In genomic region chr18:2983296-2983695, GRCh38 we compare ENCODE assay signal across 13 cellular contexts. TPM values are rescaled to one million over a fixed set of nuclear protein-coding genes. Genes with fewer than 3 reads are reported as not detected.
DNase-seq lines count a peak whose midpoint lies in the region; ATAC-seq and TF ChIP-seq lines count a peak whose summit lies in the region.
"Had no signal": no experiment of that assay in that cellular context is flagged by ENCODE, and none has a peak within 500 bp of the region (broad histone marks: within the 10 kb centered on the region; RNA-seq: fewer than 3 reads in every experiment).

No MANE protein-coding gene starts in this region.

- no peak for ATAC-seq in DND-41 (ENCODE audit: insufficient read depth, low read depth)
- no peak for ATAC-seq in activated naive CD8-positive, alpha-beta T cell treated with anti-CD3 and anti-CD28 coated beads, Interleukin-2, amount 50 U/mL, for 24 hours
- no peak for ATAC-seq in memory B cell (ENCODE audit: low read depth)
- no peak for ATAC-seq in HG02642 (IDR thresholded peaks at IDR 0.05; ENCODE audit: poor library complexity, unreplicated experiment)

- peak overlapping the region; percentile 13; the same call in 1 of the 2 replicates for H3K9ac ChIP-seq in DND-41 (ENCODE audit: low read depth, low read length)
- H3K9ac ChIP-seq: parathyroid adenoma had no signal

- H3K4me3 ChIP-seq in A673 (ENCODE audit: low read depth, low read length, poor library complexity, severe bottlenecking): no peak overlapping the region
- H3K4me3 ChIP-seq in DND-41 (ENCODE audit: low read depth in 1 of 2, low read length in 2 of 2): no peak overlapping the region

- intact Hi-C loops in A673 (cut with micrococcal nuclease; ENCODE audit: unreplicated experiment): no loop called here

- H3K4me1 ChIP-seq in A673 (ENCODE audit: insufficient read depth, low read length, poor library complexity, severe bottlenecking) (peaks cover 57% of the 10 kb centered on the region), DND-41 (ENCODE audit: insufficient read depth, low read length) (peaks cover 40% of the 10 kb centered on the region)

- H3K9me3 Mint-ChIP-seq in activated naive CD8-positive, alpha-beta T cell treated with anti-CD3 and anti-CD28 coated beads, Interleukin-2, amount 50 U/mL, for 24 hours: no peaks in the 10 kb centered on the region
- H3K9me3 Mint-ChIP-seq in memory B cell: no peaks in the 10 kb centered on the region

- H3K36me3 ChIP-seq in A673 (ENCODE audit: insufficient read depth, low read length, poor library complexity, severe bottlenecking): peaks cover 7% of the 10 kb centered on the region
- no peaks in the 10 kb centered on the region for H3K36me3 ChIP-seq in DND-41 (ENCODE audit: insufficient read depth, low read length)

- H3K4me3 Mint-ChIP-seq in activated naive CD8-positive, alpha-beta T cell treated with anti-CD3 and anti-CD28 coated beads, Interleukin-2, amount 50 U/mL, for 24 hours: peak overlapping the region; percentile 71
- no peak overlapping the region for H3K4me3 Mint-ChIP-seq in memory B cell

- H3K27ac Mint-ChIP-seq in activated naive CD8-positive, alpha-beta T cell treated with anti-CD3 and anti-CD28 coated beads, Interleukin-2, amount 50 U/mL, for 24 hours: peak overlapping the region; percentile 95
- H3K27ac Mint-ChIP-seq in memory B cell: peak overlapping the region; percentile 92

- H3K9me3 ChIP-seq in A673 (ENCODE audit: low read depth, low read length, poor library complexity, severe bottlenecking) (no peaks in the 10 kb centered on the region), DND-41 (ENCODE audit: insufficient read depth, low read length, severe bottlenecking) (no peaks in the 10 kb centered on the region)

- DNase-seq in A673 (ENCODE audit: low spot score) (no peak), DND-41 (no peak), memory B cell (ENCODE audit: low spot score in 2 of 2) (no peak), H4 (ENCODE audit: low spot score) (no peak), cortex of kidney (lab: John Stamatoyannopoulos, UW) (no peak), ACHN (no peak)
- no peak for DNase-seq in activated naive CD8-positive, alpha-beta T cell treated with anti-CD3 and anti-CD28 coated beads, Interleukin-2, amount 50 U/mL, for 24 hours
- DNase-seq: activated CD4-positive, alpha-beta T cell treated with anti-CD3 and anti-CD28 coated beads for 1 hour; NCI-H1105 treated with DMSO at 0.1 percent for 48 hours; NCI-H526 treated with DMSO at 0.1 percent for 48 hours; SHP77 had no signal

- POLR2A ChIA-PET in A673 (lab: Charles Lee; ENCODE audit: low non-redundant PET): no interaction called here

- in situ Hi-C loops in ACHN (cut with HindIII; ENCODE audit: low pct_ligation_motif_present, low pct_unique_long_range_greater_than_20kb, low sequenced_read_pairs): no loop called here

- H3K36me3 Mint-ChIP-seq in activated naive CD8-positive, alpha-beta T cell treated with anti-CD3 and anti-CD28 coated beads, Interleukin-2, amount 50 U/mL, for 24 hours (ENCODE audit: low read depth): peaks cover 3% of the 10 kb centered on the region
- H3K36me3 Mint-ChIP-seq in memory B cell: peaks cover under 1% of the 10 kb centered on the region

- H3K79me2 ChIP-seq in DND-41 (ENCODE audit: insufficient read depth, low read length): peaks cover 56% of the 10 kb centered on the region

- TF ChIP-seq CTCF in A673 (conservative IDR thresholded peaks at IDR 0.05; ENCODE audit: low read depth, low read length) (no peak), DND-41 (IDR thresholded peaks at IDR 0.05; ENCODE audit: borderline replicate concordance, extremely low read depth, low read length, poor library complexity, severe bottlenecking) (no peak)

- peak overlapping the region; percentile 45 for H3K4me2 ChIP-seq in DND-41 (ENCODE audit: insufficient read depth, low read length)

- H3K4me1 Mint-ChIP-seq in activated naive CD8-positive, alpha-beta T cell treated with anti-CD3 and anti-CD28 coated beads, Interleukin-2, amount 50 U/mL, for 24 hours: peaks cover 81% of the 10 kb centered on the region
- H3K4me1 Mint-ChIP-seq in memory B cell: peaks cover 41% of the 10 kb centered on the region

- H3K27me3 ChIP-seq in A673 (replicated peaks; ENCODE audit: insufficient read depth, low read depth, low read length, poor library complexity) (no peaks in the 10 kb centered on the region), DND-41 (ENCODE audit: insufficient read depth, low read length, poor library complexity) (no peaks in the 10 kb centered on the region)

- no TSS peak for BruUV-seq in A673 (replicated peaks; lab: Mats Ljungman, UMichigan)

- 0 out of 2 replicates have a peak overlapping the region, but pooled peaks have one; percentile 0 for H2AFZ ChIP-seq in DND-41 (ENCODE audit: low read depth, low read length)
- H2AFZ ChIP-seq: parathyroid adenoma had no signal

- CTCF ChIA-PET in A673 (lab: Charles Lee): interaction anchor here (0.9 kb wide), 1 partner anchor 35 kb away, joined by 3 read pairs; no protein-coding TSS in a partner anchor

- no peaks in the 10 kb centered on the region for H3K27me3 Mint-ChIP-seq in activated naive CD8-positive, alpha-beta T cell treated with anti-CD3 and anti-CD28 coated beads, Interleukin-2, amount 50 U/mL, for 24 hours
- no peaks in the 10 kb centered on the region for H3K27me3 Mint-ChIP-seq in memory B cell

- H4K20me1 ChIP-seq in DND-41 (ENCODE audit: insufficient read depth, low read length): peaks cover 5% of the 10 kb centered on the region; the same call in 1 of the 2 replicates

- H3K27ac ChIP-seq in A673 (ENCODE audit: low read depth, low read length, poor library complexity, severe bottlenecking): peak overlapping the region; percentile 66
- H3K27ac ChIP-seq in DND-41 (ENCODE audit: low read length): peak overlapping the region; percentile 60
- H3K27ac ChIP-seq: parathyroid adenoma had no signal

RNA-seq across cellular contexts. Expression of gene LPIN2, which starts 29.6 kb away (rescaled TPM):
- 22.5 and 24.0 TPM in 2 replicates for total RNA-seq in A673 (2021)
- total RNA-seq in H4 (2014; rRNA removed; shearing (Covaris generic)): 17.1 and 21.6 TPM in 2 replicates
